ENCODE assay signal across 22 cellular contexts in the genomic region with DNA sequence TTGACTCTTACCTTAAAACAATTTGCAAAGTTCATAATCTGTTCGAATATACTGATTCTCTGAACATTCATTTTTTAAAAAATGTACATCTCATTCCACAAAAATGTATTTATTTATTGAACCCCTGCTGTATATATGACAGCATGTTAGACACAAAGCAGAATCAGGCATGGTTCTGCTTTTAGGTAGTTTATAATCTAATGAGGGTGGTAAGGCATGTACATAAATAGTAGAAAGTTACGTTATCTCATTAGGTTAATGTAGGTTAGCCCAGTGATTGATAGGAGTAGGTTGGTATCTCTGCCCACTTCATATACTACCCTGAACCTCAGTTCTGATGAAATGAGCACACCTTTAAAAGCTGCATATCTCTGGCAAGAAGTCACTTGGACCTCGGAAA.
A peak's percentile ranks its signal among the peaks of the same experiment; 100 is the strongest.
DNase-seq lines count a peak whose midpoint lies in the region; ATAC-seq and TF ChIP-seq lines count a peak whose summit lies in the region.
"Had no signal": no experiment of that assay in that cellular context is flagged by ENCODE, and none has a peak within 500 bp of the region (broad histone marks: within the 10 kb centered on the region; RNA-seq: fewer than 3 reads in every experiment).

No MANE protein-coding gene starts in this region.

- DNase-seq in SK-N-DZ (ENCODE audit: low spot score), result peak; percentile 57
- no peak for DNase-seq in inferior parietal cortex (ENCODE audit: extremely low spot score)
- DNase-seq in substantia nigra (lab: John Stamatoyannopoulos, UW), result no peak
- DNase-seq: 8988T; ACHN; BE2C; C1 segment of cervical spinal cord; CD4-positive, alpha-beta memory T cell; CD4-positive, CD25-positive, alpha-beta regulatory T cell; CD8-positive, alpha-beta memory T cell; COR-L47; DMS 273 treated with DMSO at 0.1 percent for 48 hours; DMS153; DMS53; DMS79; DND-41; EL; GDM1 had no signal

- H3K27ac ChIP-seq in substantia nigra (ENCODE audit: low read depth, low read length, poor library complexity, severe bottlenecking), result no peak overlapping the region
- H3K27ac ChIP-seq: BLaER1 had no signal

- ATAC-seq in SK-N-SH treated with all-trans-retinoic acid at 6 μM for 48 hours (no peak), GM19035 (IDR thresholded peaks at IDR 0.05; ENCODE audit: unreplicated experiment) (no peak)
- ATAC-seq: GM12878 had no signal

TF ChIP-seq in SK-N-SH treated with all-trans-retinoic acid at 6 μM for 48 hours, 23 proteins besides CTCF, POLR2A, EP300 and RAD21:
- TF ChIP-seq, protein P1, sequence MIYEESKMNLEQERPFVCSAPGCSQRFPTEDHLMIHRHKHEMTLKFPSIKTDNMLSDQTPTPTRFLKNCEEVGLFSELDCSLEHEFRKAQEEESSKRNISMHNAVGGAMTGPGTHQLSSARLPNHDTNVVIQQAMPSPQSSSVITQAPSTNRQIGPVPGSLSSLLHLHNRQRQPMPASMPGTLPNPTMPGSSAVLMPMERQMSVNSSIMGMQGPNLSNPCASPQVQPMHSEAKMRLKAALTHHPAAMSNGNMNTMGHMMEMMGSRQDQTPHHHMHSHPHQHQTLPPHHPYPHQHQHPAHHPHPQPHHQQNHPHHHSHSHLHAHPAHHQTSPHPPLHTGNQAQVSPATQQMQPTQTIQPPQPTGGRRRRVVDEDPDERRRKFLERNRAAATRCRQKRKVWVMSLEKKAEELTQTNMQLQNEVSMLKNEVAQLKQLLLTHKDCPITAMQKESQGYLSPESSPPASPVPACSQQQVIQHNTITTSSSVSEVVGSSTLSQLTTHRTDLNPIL (CRISPR knock-in tag; IDR thresholded peaks at IDR 0.05; ENCODE audit: low read depth), result 0 out of 2 replicates have a peak, but pooled peaks have one; percentile 53
- TF ChIP-seq ESRRG (CRISPR knock-in tag; IDR thresholded peaks at IDR 0.05) (0 out of 2 replicates have a peak, but pooled peaks have one; percentile 40), GLIS3 (CRISPR knock-in tag; IDR thresholded peaks at IDR 0.05) (no peak), ISL1 (CRISPR knock-in tag; IDR thresholded peaks at IDR 0.05) (peak; percentile 93), TCF4 (CRISPR knock-in tag; IDR thresholded peaks at IDR 0.05; ENCODE audit: borderline replicate concordance) (0 out of 2 replicates have a peak, but pooled peaks have one; percentile 15), CSDC2 (CRISPR knock-in tag; IDR thresholded peaks at IDR 0.05) (no peak)
- TF ChIP-seq, protein P2, sequence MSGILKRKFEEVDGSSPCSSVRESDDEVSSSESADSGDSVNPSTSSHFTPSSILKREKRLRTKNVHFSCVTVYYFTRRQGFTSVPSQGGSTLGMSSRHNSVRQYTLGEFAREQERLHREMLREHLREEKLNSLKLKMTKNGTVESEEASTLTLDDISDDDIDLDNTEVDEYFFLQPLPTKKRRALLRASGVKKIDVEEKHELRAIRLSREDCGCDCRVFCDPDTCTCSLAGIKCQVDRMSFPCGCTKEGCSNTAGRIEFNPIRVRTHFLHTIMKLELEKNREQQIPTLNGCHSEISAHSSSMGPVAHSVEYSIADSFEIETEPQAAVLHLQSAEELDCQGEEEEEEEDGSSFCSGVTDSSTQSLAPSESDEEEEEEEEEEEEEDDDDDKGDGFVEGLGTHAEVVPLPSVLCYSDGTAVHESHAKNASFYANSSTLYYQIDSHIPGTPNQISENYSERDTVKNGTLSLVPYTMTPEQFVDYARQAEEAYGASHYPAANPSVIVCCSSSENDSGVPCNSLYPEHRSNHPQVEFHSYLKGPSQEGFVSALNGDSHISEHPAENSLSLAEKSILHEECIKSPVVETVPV (CRISPR knock-in tag; IDR thresholded peaks at IDR 0.05), result 0 out of 2 replicates have a peak, but pooled peaks have one; percentile 45
